Comparison of ENCODE assay signal across 1 cellular context in the genomic region with DNA sequence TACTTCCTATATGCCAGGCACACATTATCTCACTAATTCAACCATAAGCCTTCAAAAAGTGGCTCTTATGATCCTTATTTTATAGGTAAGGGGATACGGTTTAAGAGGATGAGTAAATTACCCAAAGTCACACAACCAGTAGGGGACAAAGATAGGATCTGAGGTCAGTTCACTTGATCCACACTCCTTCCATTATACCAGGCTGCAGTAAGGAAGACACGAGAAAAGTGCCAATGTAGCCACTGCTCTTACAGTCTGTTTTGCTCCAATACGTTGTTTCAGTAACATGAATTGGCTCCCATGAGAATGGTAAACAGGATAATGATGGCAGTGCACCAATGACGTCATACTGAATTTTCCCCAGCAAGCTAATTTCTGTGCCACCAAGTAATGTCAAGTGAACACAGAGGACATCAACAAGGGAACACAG.
TF ChIP-seq lines count a peak whose summit lies in the region.

No MANE protein-coding gene starts in this region.

TF ChIP-seq in endothelial cell of umbilical vein, 7 proteins besides CTCF, POLR2A, EP300 and RAD21:
- TF ChIP-seq POLR2AphosphoS5 (IDR thresholded peaks at IDR 0.05; ENCODE audit: insufficient read depth, low read depth, low read length) (no peak), JUN (IDR thresholded peaks at IDR 0.05; ENCODE audit: borderline replicate concordance, insufficient read depth, insufficient read length, low read depth) (no peak), MYC (IDR thresholded peaks at IDR 0.05; ENCODE audit: low read depth, low read length) (no peak), GATA2 (IDR thresholded peaks at IDR 0.05; ENCODE audit: insufficient read depth, insufficient read length, low read depth, low read length) (no peak), EZH2 (IDR thresholded peaks at IDR 0.05; ENCODE audit: borderline replicate concordance, low read depth, low read length, severe bottlenecking) (no peak), FOS (IDR thresholded peaks at IDR 0.05; ENCODE audit: borderline replicate concordance, insufficient read depth, low read length) (no peak)
- TF ChIP-seq, protein P1, sequence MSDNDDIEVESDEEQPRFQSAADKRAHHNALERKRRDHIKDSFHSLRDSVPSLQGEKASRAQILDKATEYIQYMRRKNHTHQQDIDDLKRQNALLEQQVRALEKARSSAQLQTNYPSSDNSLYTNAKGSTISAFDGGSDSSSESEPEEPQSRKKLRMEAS (IDR thresholded peaks at IDR 0.05; ENCODE audit: insufficient read depth, insufficient read length) = no peak
TF ChIP-seq in endothelial cell of umbilical vein: peak in this region for 0.
